8 cellular contexts compared by ENCODE assay signal in genomic region chr2:147844691-147845607, GRCh38.
DNase-seq lines count a peak whose midpoint lies in the region; ATAC-seq and TF ChIP-seq lines count a peak whose summit lies in the region.

Gene ACVR2A, plus strand, starts transcription at chr2:147845029. Its CDS starts 124 bp downstream, at chr2:147845153.

- CTCF ChIA-PET in AG04449 (lab: Yijun Ruan, JAX) = no interaction called here

- TF ChIP-seq CTCF in AG04449 (IDR thresholded peaks at IDR 0.05; ENCODE audit: insufficient read depth, low read length, missing control alignments) = no peak

- H3K4me1 ChIP-seq in mucosa of rectum (ENCODE audit: control insufficient read depth in 2 of 2, insufficient read depth in 2 of 2, low read length in 2 of 2) = peaks cover 6 to 7% of the 10 kb centered on the region in 2 donors

- H3K9ac ChIP-seq in mucosa of rectum (ENCODE audit: low read depth in 1 of 2, low read length in 2 of 2) = peak within 1 kb of the TSS; percentile 76 to 90

- ATAC-seq in GM18858 (IDR thresholded peaks at IDR 0.05; ENCODE audit: unreplicated experiment) = peak; percentile 61
- peak; percentile 78 for ATAC-seq in HG03060 (IDR thresholded peaks at IDR 0.05; ENCODE audit: low read depth, unreplicated experiment)

- peak within 1 kb of the TSS; percentile 77 for H3K4me3 ChIP-seq in AG04449 (ENCODE audit: low read depth, low read length)
- H3K4me3 ChIP-seq in mucosa of rectum (ENCODE audit: low read length in 2 of 2) = peak within 1 kb of the TSS; percentile 84 to 90

- H3K36me3 ChIP-seq in mucosa of rectum (ENCODE audit: control insufficient read depth in 2 of 2, insufficient read depth in 2 of 2, low read length in 2 of 2) = no peaks in the 10 kb centered on the region

- peak within 1 kb of the TSS; percentile 90 to 95 for H3K27ac ChIP-seq in mucosa of rectum (ENCODE audit: low read depth in 2 of 2, low read length in 2 of 2)

- DNase-seq in AG04449 (ENCODE audit: low read depth, low spot score) (no peak), NCI-H446 (lab: John Stamatoyannopoulos, UW) (peak; percentile 5 to 62), erythroblast (lab: John Stamatoyannopoulos, UW) (peak; percentile 70 to 73)
- DNase-seq in activated CD8-positive, alpha-beta memory T cell treated with anti-CD3 and anti-CD28 coated beads, Interleukin-2, amount 50 U/mL, for 48 hours = peak; percentile 63
- DNase-seq in stimulated activated naive CD4-positive, alpha-beta T cell (lab: John Stamatoyannopoulos, UW) = peak; percentile 34 to 72 (median 52)

- no peaks in the 10 kb centered on the region for H3K9me3 ChIP-seq in mucosa of rectum (ENCODE audit: control insufficient read depth in 2 of 2, low read length in 2 of 2)

- POLR2A ChIA-PET in AG04449 (lab: Yijun Ruan, JAX) = interaction anchor here (0.6 to 1.0 kb wide), 3 partner anchors 12 to 80 kb away, joined by 3 read pairs; no protein-coding TSS in a partner anchor

- H3K27me3 ChIP-seq in mucosa of rectum (ENCODE audit: control insufficient read depth in 2 of 2, insufficient read depth in 2 of 2, low read length in 2 of 2) = no peaks in the 10 kb centered on the region

- no peak for TF ChIP-seq POLR2A in erythroblast (IDR thresholded peaks at IDR 0.05; ENCODE audit: low read length)
